ENCODE assay signal across 15 cellular contexts in the genomic region with DNA sequence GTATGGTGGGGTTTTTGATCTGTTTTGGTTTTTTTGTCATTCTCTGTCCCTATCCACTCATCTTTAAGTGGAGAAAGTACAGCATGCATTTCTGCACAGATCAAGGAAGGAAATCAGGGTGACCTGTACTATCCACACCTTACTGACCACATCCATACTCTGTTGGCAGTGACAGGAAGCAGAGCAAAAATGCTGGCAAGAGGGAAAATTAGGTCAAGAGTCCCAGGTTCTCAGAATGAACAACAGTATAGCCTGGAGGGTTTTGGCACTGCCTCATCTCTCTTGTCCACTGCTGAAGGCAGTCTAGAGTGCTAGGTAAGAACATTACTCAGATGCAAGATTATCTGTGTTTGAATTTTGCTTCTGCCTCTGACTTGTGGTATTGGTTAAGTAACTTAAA.
DNase-seq lines count a peak whose midpoint lies in the region; ATAC-seq and TF ChIP-seq lines count a peak whose summit lies in the region.
"Had no signal": no experiment of that assay in that cellular context is flagged by ENCODE, and none has a peak within 500 bp of the region (broad histone marks: within the 10 kb centered on the region; RNA-seq: fewer than 3 reads in every experiment).

No MANE protein-coding gene starts in this region.

- in situ Hi-C loops in gastrocnemius medialis (cut with MboI; ENCODE audit: low sequenced_read_pairs in 4 of 4) = no loop called here

- no peak overlapping the region for H3K4me3 ChIP-seq in AG10803 (ENCODE audit: low read length)
- no peak overlapping the region for H3K4me3 ChIP-seq in HFF-Myc (replicated peaks; ENCODE audit: low read depth, low read length)
- no peak overlapping the region for H3K4me3 ChIP-seq in gastrocnemius medialis
- H3K4me3 ChIP-seq: body of pancreas, esophagus muscularis mucosa had no signal

- intact Hi-C loops in gastrocnemius medialis (cut with DNase I; ENCODE audit: low total_unique reads) = no loop called here

- peaks cover 5% of the 10 kb centered on the region for H3K36me3 Mint-ChIP-seq in activated T-helper 17 cell treated with anti-CD3 and anti-CD28 coated beads, Interleukin-2, amount 50 U/mL, for 72 hours (ENCODE audit: low read depth)

- DNase-seq in AG10803 (ENCODE audit: low read depth) (peak; percentile 11), HFF-Myc (ENCODE audit: extremely low read depth, low read depth) (peak; percentile 20), iris pigment epithelial cell (ENCODE audit: low read depth) (peak; percentile 63), NCI-H1048 (lab: John Stamatoyannopoulos, UW) (no peak), gastrocnemius medialis (no peak), NCI-H146 treated with DMSO at 0.1 percent for 48 hours (lab: John Stamatoyannopoulos, UW; ENCODE audit: unreplicated experiment) (no peak)
- DNase-seq: body of pancreas; kidney; NCI-H2081 treated with DMSO at 0.1 percent for 48 hours; OCI-M1; stimulated activated naive CD4-positive, alpha-beta T cell treated with Interleukin-2 at 50 U/mL for 16 hours had no signal

- no peak for TF ChIP-seq POLR2A in gastrocnemius medialis (IDR thresholded peaks at IDR 0.05)

- ATAC-seq in activated T-helper 17 cell treated with anti-CD3 and anti-CD28 coated beads, Interleukin-2, amount 50 U/mL, for 72 hours (replicated peaks) = peak; percentile 22
- ATAC-seq in HG03565 (IDR thresholded peaks at IDR 0.05; ENCODE audit: unreplicated experiment) (no peak), gastrocnemius medialis (no peak)
- ATAC-seq: body of pancreas had no signal

- H3K27me3 ChIP-seq in gastrocnemius medialis = no peaks in the 10 kb centered on the region
- H3K27me3 ChIP-seq: body of pancreas, esophagus muscularis mucosa had no signal

- H3K4me1 ChIP-seq in gastrocnemius medialis = no peaks in the 10 kb centered on the region

- TF ChIP-seq CTCF in AG10803 (conservative IDR thresholded peaks at IDR 0.05; ENCODE audit: low read length) (no peak), HFF-Myc (IDR thresholded peaks at IDR 0.05; ENCODE audit: low read depth, low read length, missing control alignments) (no peak), gastrocnemius medialis (IDR thresholded peaks at IDR 0.05 in 4 of 5, conservative IDR thresholded peaks at IDR 0.05 in 1 of 5) (no peak)

- H3K27ac ChIP-seq in gastrocnemius medialis = no peak overlapping the region
- H3K27ac ChIP-seq: body of pancreas, esophagus muscularis mucosa had no signal

- no peaks in the 10 kb centered on the region for H3K27me3 Mint-ChIP-seq in activated T-helper 17 cell treated with anti-CD3 and anti-CD28 coated beads, Interleukin-2, amount 50 U/mL, for 72 hours
- H3K27me3 Mint-ChIP-seq: B cell had no signal

- H3K9me3 Mint-ChIP-seq in activated T-helper 17 cell treated with anti-CD3 and anti-CD28 coated beads, Interleukin-2, amount 50 U/mL, for 72 hours = no peaks in the 10 kb centered on the region

- H3K27ac Mint-ChIP-seq in activated T-helper 17 cell treated with anti-CD3 and anti-CD28 coated beads, Interleukin-2, amount 50 U/mL, for 72 hours = no peak overlapping the region
- H3K27ac Mint-ChIP-seq: B cell had no signal

- no peaks in the 10 kb centered on the region for H3K9me3 ChIP-seq in gastrocnemius medialis
- H3K9me3 ChIP-seq: body of pancreas, esophagus muscularis mucosa had no signal

- H3K36me3 ChIP-seq in gastrocnemius medialis = no peaks in the 10 kb centered on the region
- H3K36me3 ChIP-seq: esophagus muscularis mucosa had no signal

- peaks cover 28% of the 10 kb centered on the region for H3K4me1 Mint-ChIP-seq in activated T-helper 17 cell treated with anti-CD3 and anti-CD28 coated beads, Interleukin-2, amount 50 U/mL, for 72 hours

- no peak overlapping the region for H3K4me3 Mint-ChIP-seq in activated T-helper 17 cell treated with anti-CD3 and anti-CD28 coated beads, Interleukin-2, amount 50 U/mL, for 72 hours
- H3K4me3 Mint-ChIP-seq: B cell had no signal

Comparison
In these comparisons a context has a peak if more than half of its experiments do, and no peak if none do; other contexts are left out.
1. DNase-seq: peak in AG10803 (single experiment), HFF-Myc (single experiment) and iris pigment epithelial cell (single experiment); none in NCI-H1048 (single experiment), gastrocnemius medialis (0 of 2) and NCI-H146 treated with DMSO at 0.1 percent for 48 hours (single experiment).